ENCODE assay signal across 10 cellular contexts in genomic region chr1:64042331-64043100, GRCh38.
DNase-seq lines count a peak whose midpoint lies in the region; ATAC-seq and TF ChIP-seq lines count a peak whose summit lies in the region.
"Had no signal": no experiment of that assay in that cellular context is flagged by ENCODE, and none has a peak within 500 bp of the region (broad histone marks: within the 10 kb centered on the region; RNA-seq: fewer than 3 reads in every experiment).

No MANE protein-coding gene starts in this region.

- no peak overlapping the region for H2BK5ac ChIP-seq in mesendoderm (ENCODE audit: low read length)

- no peaks in the 10 kb centered on the region for H3K27me3 ChIP-seq in mesendoderm (ENCODE audit: insufficient read depth, low read length, poor library complexity)

- no peak overlapping the region for H3K4ac ChIP-seq in mesendoderm (ENCODE audit: low read depth, low read length)

- no peaks in the 10 kb centered on the region for H3K36me3 ChIP-seq in mesendoderm (ENCODE audit: control insufficient read depth, insufficient read depth, low read length)

- H3K79me2 ChIP-seq in mesendoderm (ENCODE audit: control insufficient read depth, insufficient read depth, low read length), result no peaks in the 10 kb centered on the region

- no CpG with 5 or more reads among the region's 10 CpGs for WGBS in mesendoderm (ENCODE audit: extremely low coverage, insufficient coverage, low lambda C conversion rate)

- no peak for TF ChIP-seq CTCF in AG09319 (IDR thresholded peaks at IDR 0.05; ENCODE audit: low read depth, low read length)
- TF ChIP-seq CTCF in fibroblast of pulmonary artery (IDR thresholded peaks at IDR 0.05; ENCODE audit: low read length, missing control alignments), result no peak

- DNase-seq in AG09319 (ENCODE audit: extremely low read depth, low read depth), result peak; percentile 70
- peak; percentile 80 for DNase-seq in RPMI7951 (ENCODE audit: low read depth)
- DNase-seq in fibroblast of pulmonary artery (ENCODE audit: low read depth), result peak; percentile 97
- peak; percentile 30 for DNase-seq in pons (ENCODE audit: low spot score)
- no peak for DNase-seq in NCI-H748 (lab: John Stamatoyannopoulos, UW; ENCODE audit: unreplicated experiment)
- DNase-seq in COLO668 (lab: John Stamatoyannopoulos, UW; ENCODE audit: unreplicated experiment), result no peak
- DNase-seq in stimulated activated naive CD8-positive, alpha-beta T cell treated with anti-CD3 and anti-CD28 coated beads, Interleukin-15, Interleukin-2, amounts not matched to agents 100 U/mL and 50 U/mL, for 24 hours, result no peak
- no peak for DNase-seq in mesendoderm
- DNase-seq: activated CD8-positive, alpha-beta memory T cell treated with anti-CD3 and anti-CD28 coated beads, Interleukin-2, amount 50 U/mL, for 48 hours; NCI-H510A treated with DMSO at 0.1 percent for 48 hours had no signal

- H2BK15ac ChIP-seq in mesendoderm (replicated peaks; ENCODE audit: low read depth), result no peak overlapping the region

- H3K9ac ChIP-seq in mesendoderm (ENCODE audit: low read length), result no peak overlapping the region

- no peak overlapping the region for H2BK120ac ChIP-seq in mesendoderm (ENCODE audit: low read depth, low read length)

- H3K4me3 ChIP-seq in fibroblast of pulmonary artery (replicated peaks; ENCODE audit: low read depth, low read length) (no peak overlapping the region), mesendoderm (ENCODE audit: low read length) (no peak overlapping the region)

- no peak overlapping the region for H2AK5ac ChIP-seq in mesendoderm (ENCODE audit: low read length)

- H4K5ac ChIP-seq in mesendoderm (ENCODE audit: low read length), result no peak overlapping the region

- H3K27ac ChIP-seq in mesendoderm (ENCODE audit: low read depth, low read length), result no peak overlapping the region

- no peak for ATAC-seq in stimulated activated naive CD8-positive, alpha-beta T cell treated with anti-CD3 and anti-CD28 coated beads, Interleukin-15, Interleukin-2, amounts not matched to agents 100 U/mL and 50 U/mL, for 24 hours

- no peak overlapping the region for H4K8ac ChIP-seq in mesendoderm (ENCODE audit: low read depth, low read length)

- no peak overlapping the region for H3K23ac ChIP-seq in mesendoderm (ENCODE audit: low read length)

- no peaks in the 10 kb centered on the region for H3K79me1 ChIP-seq in mesendoderm (ENCODE audit: low read length)

- no peak overlapping the region for H3K18ac ChIP-seq in mesendoderm (ENCODE audit: low read length)

- no peak overlapping the region for H3K56ac ChIP-seq in mesendoderm (ENCODE audit: low read length)

- H3K4me1 ChIP-seq in mesendoderm (ENCODE audit: control insufficient read depth, low read depth, low read length), result no peaks in the 10 kb centered on the region

- H3K4me2 ChIP-seq in mesendoderm (ENCODE audit: low read length), result no peak overlapping the region

Comparison
In these comparisons a context has a peak if more than half of its experiments do, and no peak if none do; other contexts are left out.
1. DNase-seq: peak in AG09319 (single experiment), RPMI7951 (single experiment), fibroblast of pulmonary artery (single experiment) and pons (single experiment); none in NCI-H748 (single experiment), COLO668 (single experiment), stimulated activated naive CD8-positive, alpha-beta T cell treated with anti-CD3 and anti-CD28 coated beads, Interleukin-15, Interleukin-2, amounts not matched to agents 100 U/mL and 50 U/mL, for 24 hours (single experiment) and mesendoderm (single experiment).